Comparison of ENCODE assay signal across 8 cellular contexts in genomic region chrX:1582686-1583437, GRCh38. TPM values are rescaled to one million over a fixed set of nuclear protein-coding genes. Genes with fewer than 3 reads are reported as not detected.
A peak's percentile ranks its signal among the peaks of the same experiment; 100 is the strongest.
DNase-seq lines count a peak whose midpoint lies in the region; ATAC-seq and TF ChIP-seq lines count a peak whose summit lies in the region.

No MANE protein-coding gene starts in this region.

- no peaks in the 10 kb centered on the region for H3K27me3 ChIP-seq in Panc1 (ENCODE audit: control insufficient read depth, insufficient read depth, low read length)
- no peaks in the 10 kb centered on the region for H3K27me3 ChIP-seq in gastrocnemius medialis

- BruUV-seq in Panc1 (replicated peaks; lab: Mats Ljungman, UMichigan) = no TSS peak

- in situ Hi-C loops in Panc1 (cut with HindIII; ENCODE audit: low pct_unique_long_range_greater_than_20kb, low sequenced_read_pairs) (no loop called here), gastrocnemius medialis (cut with MboI; ENCODE audit: low sequenced_read_pairs in 4 of 4) (loop anchor here (10.0 to 25.0 kb wide), 3 partner anchors 118 to 128 kb away; partner anchors contain the start of gene ASMTL (in 3 of the 4))

- H3K4me1 ChIP-seq in Panc1 (ENCODE audit: control insufficient read depth, insufficient read depth, low read length) (peaks cover 2% of the 10 kb centered on the region; the same call in 1 of the 2 replicates), gastrocnemius medialis (no peaks in the 10 kb centered on the region)

- POLR2A ChIA-PET in Panc1 (lab: Charles Lee) = no interaction called here

- TF ChIP-seq POLR2A in gastrocnemius medialis (IDR thresholded peaks at IDR 0.05) = no peak

- peak; percentile 25 for DNase-seq in Panc1 (ENCODE audit: low read depth, low spot score)
- peak; percentile 90 for DNase-seq in activated effector memory CD4-positive, alpha-beta T cell treated with anti-CD3 and anti-CD28 coated beads, Interleukin-2, amount 50 U/mL, for 16 hours
- DNase-seq in stimulated activated CD4-positive, alpha-beta T cell treated with anti-CD3 and anti-CD28 coated beads, Interleukin-1b, Interleukin-23, amount 100 ng/mL, for 4 hours (ENCODE audit: low read depth in 2 of 2) = peak; percentile 36 to 37
- no peak for DNase-seq in iPS-NIHi7 (ENCODE audit: extremely low spot score)
- no peak for DNase-seq in gastrocnemius medialis
- DNase-seq in NCI-H2107 (lab: John Stamatoyannopoulos, UW) = no peak

- H3K27ac ChIP-seq in Panc1 (ENCODE audit: low read length) (no peak overlapping the region), gastrocnemius medialis (no peak overlapping the region)

- H3K4me3 ChIP-seq in Panc1 (ENCODE audit: low read depth in 2 of 2, low read length in 2 of 2) (peak overlapping the region in 1 of 2 experiments; percentile 36; a peak in 2 of 4 replicates), gastrocnemius medialis (no peak overlapping the region)

- H3K9me3 ChIP-seq in Panc1 (ENCODE audit: control insufficient read depth, insufficient read depth, low read depth, low read length) = no peaks in the 10 kb centered on the region
- no peaks in the 10 kb centered on the region for H3K9me3 ChIP-seq in gastrocnemius medialis

- ATAC-seq in GM18517 (IDR thresholded peaks at IDR 0.05; ENCODE audit: unreplicated experiment) (peak; percentile 59), HG02798 (IDR thresholded peaks at IDR 0.05; ENCODE audit: poor library complexity, unreplicated experiment) (peak; percentile 79), Panc1 (peak; percentile 80), gastrocnemius medialis (no peak)

- CTCF ChIA-PET in Panc1 (lab: Charles Lee) = no interaction called here

- TF ChIP-seq CTCF in Panc1 (IDR thresholded peaks at IDR 0.05) = no peak
- TF ChIP-seq CTCF in gastrocnemius medialis (IDR thresholded peaks at IDR 0.05 in 4 of 5, conservative IDR thresholded peaks at IDR 0.05 in 1 of 5) = no peak

- intact Hi-C loops in Panc1 (cut with micrococcal nuclease; ENCODE audit: unreplicated experiment) (loop anchor here (10.0 kb wide), 1 partner anchor 128 kb away; the partner anchor contains the start of gene ASMTL), gastrocnemius medialis (cut with DNase I; ENCODE audit: low total_unique reads) (no loop called here)

- H3K36me3 ChIP-seq in Panc1 (ENCODE audit: control insufficient read depth, insufficient read depth, low read length) (no peaks in the 10 kb centered on the region), gastrocnemius medialis (no peaks in the 10 kb centered on the region)

RNA-seq across cellular contexts. Expression of gene AKAP17A, which starts 8.5 kb away (rescaled TPM):
- total RNA-seq in Panc1 (2021; ENCODE audit: unreplicated experiment) (22.1 TPM), gastrocnemius medialis (10 to 100 TPM; 14.1 to 15.9 (median 14.5) TPM)
- polyA plus RNA-seq in Panc1 (2012; ENCODE audit: insufficient read length) = 22.9 TPM

RNA-seq across cellular contexts. Expression of gene ASMT, which starts 32.0 kb away (rescaled TPM):
- total RNA-seq in Panc1 (2021; ENCODE audit: unreplicated experiment) (not detected), gastrocnemius medialis (not detected)
- polyA plus RNA-seq in Panc1 (2012; ENCODE audit: insufficient read length) = not detected

RNA-seq across cellular contexts. Expression of gene P2RY8, which starts 45.9 kb away (rescaled TPM):
- total RNA-seq in Panc1 (2021; ENCODE audit: unreplicated experiment) (0.18 TPM), gastrocnemius medialis (1 to 10 TPM in 1 of 4 donors, under 1 TPM in 3; 0.36 to 1.1 (median 0.62) TPM)
- not detected for polyA plus RNA-seq in Panc1 (2012; ENCODE audit: insufficient read length)

Comparison
In these comparisons a context has a peak if more than half of its experiments do, and no peak if none do; other contexts are left out.
1. ATAC-seq: peak in GM18517 (single experiment), HG02798 (single experiment) and Panc1 (single experiment); none in gastrocnemius medialis (0 of 2).
2. DNase-seq: peak in Panc1 (single experiment), activated effector memory CD4-positive, alpha-beta T cell treated with anti-CD3 and anti-CD28 coated beads, Interleukin-2, amount 50 U/mL, for 16 hours (single experiment) and stimulated activated CD4-positive, alpha-beta T cell treated with anti-CD3 and anti-CD28 coated beads, Interleukin-1b, Interleukin-23, amount 100 ng/mL, for 4 hours (2 of 2); none in iPS-NIHi7 (single experiment), gastrocnemius medialis (0 of 2) and NCI-H2107 (single experiment).